Comparison of ENCODE assay signal across 18 cellular contexts in the genomic region with DNA sequence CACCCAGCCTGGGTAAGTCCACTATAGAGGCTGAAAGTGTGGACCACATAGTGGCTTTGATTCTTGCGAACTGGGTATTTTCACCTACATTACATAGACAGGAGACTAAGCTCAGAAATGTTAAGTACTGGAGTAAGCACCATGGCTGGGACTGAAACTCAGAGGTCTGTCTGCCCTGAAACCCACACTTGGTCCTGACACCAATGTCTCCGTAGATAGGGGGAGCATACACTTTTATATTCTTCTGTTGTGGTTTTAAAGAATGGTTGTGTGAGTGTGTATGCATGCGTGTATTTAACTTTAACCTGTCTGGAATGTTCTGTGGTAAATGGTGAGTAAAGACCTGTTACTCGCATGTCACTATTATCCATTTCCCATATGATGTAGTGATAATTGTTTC. TPM values are rescaled to one million over a fixed set of nuclear protein-coding genes. Genes with fewer than 3 reads are reported as not detected.
DNase-seq lines count a peak whose midpoint lies in the region; ATAC-seq and TF ChIP-seq lines count a peak whose summit lies in the region.
"Had no signal": no experiment of that assay in that cellular context is flagged by ENCODE, and none has a peak within 500 bp of the region (broad histone marks: within the 10 kb centered on the region; RNA-seq: fewer than 3 reads in every experiment).

No MANE protein-coding gene starts in this region.

- H3K27ac Mint-ChIP-seq in activated CD4-positive, alpha-beta T cell treated with anti-CD3 and anti-CD28 coated beads for 36 hours: no peak overlapping the region
- no peak overlapping the region for H3K27ac Mint-ChIP-seq in endodermal cell
- H3K27ac Mint-ChIP-seq: CD14-positive monocyte had no signal

- no peaks in the 10 kb centered on the region for H3K27me3 Mint-ChIP-seq in activated CD4-positive, alpha-beta T cell treated with anti-CD3 and anti-CD28 coated beads for 36 hours
- H3K27me3 Mint-ChIP-seq in endodermal cell (ENCODE audit: insufficient read depth): peaks cover 10% of the 10 kb centered on the region

- no peak for DNase-seq in activated CD4-positive, alpha-beta T cell treated with anti-CD3 and anti-CD28 coated beads for 36 hours
- DNase-seq in activated CD4-positive, alpha-beta T cell treated with anti-CD3 and anti-CD28 coated beads, Interleukin-2, amount 50 U/mL, for 4 hours: no peak
- DNase-seq in NCI-H226 (peak; percentile 30), astrocyte of the hippocampus (ENCODE audit: low read depth, low spot score) (peak; percentile 36), NOMO-1 (lab: John Stamatoyannopoulos, UW; ENCODE audit: unreplicated experiment in 2 of 2) (no peak), endodermal cell (no peak)
- DNase-seq in stimulated activated CD8-positive, alpha-beta memory T cell treated with anti-CD3 and anti-CD28 coated beads, Interleukin-4, amount 100 ng/mL, for 48 hours: peak; percentile 16
- DNase-seq: 8988T, DMS53, Karpas-422, NCI-H187 treated with DMSO at 0.1 percent for 48 hours, NCI-H2171 treated with DMSO at 0.1 percent for 48 hours, NCI-H524, RPMI8226 had no signal

- WGBS in endodermal cell (ENCODE audit: insufficient coverage in 1 of 2, insufficient read length in 1 of 2), 2 experiments: 92 to 100% methylated on average over 1 to 3 of the region's 4 CpGs

- no peaks in the 10 kb centered on the region for H3K4me1 ChIP-seq in endodermal cell (ENCODE audit: control insufficient read depth, insufficient read depth, low read length)
- H3K4me1 ChIP-seq: HAP-1 had no signal

- H3K36me3 ChIP-seq in endodermal cell (ENCODE audit: control insufficient read depth, insufficient read depth, low read length): no peaks in the 10 kb centered on the region
- H3K36me3 ChIP-seq: HAP-1 had no signal

- CTCF ChIA-PET in activated CD4-positive, alpha-beta T cell treated with anti-CD3 and anti-CD28 coated beads for 36 hours (lab: Charles Lee): no interaction called here

- H3K9ac ChIP-seq in endodermal cell (ENCODE audit: extremely low read depth, low read length, poor library complexity, severe bottlenecking): no peak overlapping the region

- no peaks in the 10 kb centered on the region for H3K9me3 Mint-ChIP-seq in activated CD4-positive, alpha-beta T cell treated with anti-CD3 and anti-CD28 coated beads for 36 hours (ENCODE audit: low read depth)
- H3K9me3 Mint-ChIP-seq in endodermal cell: no peaks in the 10 kb centered on the region

- no peaks in the 10 kb centered on the region for H3K9me3 ChIP-seq in endodermal cell (ENCODE audit: control insufficient read depth, low read length)
- H3K9me3 ChIP-seq: HAP-1 had no signal

- H3K27me3 ChIP-seq in endodermal cell (ENCODE audit: control insufficient read depth, insufficient read depth, low read length, poor library complexity, severe bottlenecking): peaks cover under 1% of the 10 kb centered on the region

- POLR2A ChIA-PET in activated CD4-positive, alpha-beta T cell treated with anti-CD3 and anti-CD28 coated beads for 36 hours (lab: Charles Lee): no interaction called here

- ATAC-seq in activated CD4-positive, alpha-beta T cell treated with anti-CD3 and anti-CD28 coated beads for 36 hours: peak; percentile 71
- no peak for ATAC-seq in GM21515 (IDR thresholded peaks at IDR 0.05; ENCODE audit: unreplicated experiment)
- ATAC-seq: HepG2 had no signal

- H3K4me3 Mint-ChIP-seq in activated CD4-positive, alpha-beta T cell treated with anti-CD3 and anti-CD28 coated beads for 36 hours: no peak overlapping the region
- H3K4me3 Mint-ChIP-seq in endodermal cell: no peak overlapping the region
- H3K4me3 Mint-ChIP-seq: CD14-positive monocyte had no signal

- H3K4me3 ChIP-seq in endodermal cell (ENCODE audit: low read length): no peak overlapping the region
- H3K4me3 ChIP-seq: HAP-1 had no signal

- intact Hi-C loops in activated CD4-positive, alpha-beta T cell treated with anti-CD3 and anti-CD28 coated beads for 36 hours (cut with DNase I, micrococcal nuclease): no loop called here

- H3K27ac ChIP-seq in endodermal cell (ENCODE audit: low read depth, low read length): no peak overlapping the region

- no peak for TF ChIP-seq CTCF in endodermal cell (conservative IDR thresholded peaks at IDR 0.05)

- no peaks in the 10 kb centered on the region for H3K36me3 Mint-ChIP-seq in activated CD4-positive, alpha-beta T cell treated with anti-CD3 and anti-CD28 coated beads for 36 hours (ENCODE audit: low read depth)
- H3K36me3 Mint-ChIP-seq in endodermal cell (ENCODE audit: low read depth): no peaks in the 10 kb centered on the region
- H3K36me3 Mint-ChIP-seq: CD14-positive monocyte had no signal

- H3K4me1 Mint-ChIP-seq in activated CD4-positive, alpha-beta T cell treated with anti-CD3 and anti-CD28 coated beads for 36 hours: peaks cover 5% of the 10 kb centered on the region
- no peaks in the 10 kb centered on the region for H3K4me1 Mint-ChIP-seq in endodermal cell
- H3K4me1 Mint-ChIP-seq: CD14-positive monocyte had no signal

RNA-seq across cellular contexts. Expression of a gene that starts 10.3 kb away (rescaled TPM):
- total RNA-seq in activated CD4-positive, alpha-beta T cell treated with anti-CD3 and anti-CD28 coated beads for 36 hours: under 1 TPM; 0.35 to 0.46 TPM
- under 1 TPM in 1 of 2 donors, not detected in 1; 0.84 TPM for total RNA-seq in endodermal cell
- 13.3 TPM for polyA plus RNA-seq in endodermal cell (2013, experiment 1 of 2)
- polyA plus RNA-seq in endodermal cell (2013, experiment 2 of 2): 7.0 TPM
- polyA plus RNA-seq: CD14-positive monocyte, HepG2 had no signal

RNA-seq across cellular contexts. Expression of a gene that starts 25.0 kb away (rescaled TPM):
- 10 to 100 TPM; 25.6 to 34.5 TPM for total RNA-seq in activated CD4-positive, alpha-beta T cell treated with anti-CD3 and anti-CD28 coated beads for 36 hours
- total RNA-seq in endodermal cell: 10 to 100 TPM; 39.5 to 42.4 TPM
- 28.4 TPM for polyA plus RNA-seq in endodermal cell (2013, experiment 1 of 2)
- polyA plus RNA-seq in endodermal cell (2013, experiment 2 of 2): 24.8 TPM

Comparison
In these comparisons a context has a peak if more than half of its experiments do, and no peak if none do; other contexts are left out.
1. DNase-seq: peak in NCI-H226 (single experiment), astrocyte of the hippocampus (single experiment) and stimulated activated CD8-positive, alpha-beta memory T cell treated with anti-CD3 and anti-CD28 coated beads, Interleukin-4, amount 100 ng/mL, for 48 hours (single experiment); none in activated CD4-positive, alpha-beta T cell treated with anti-CD3 and anti-CD28 coated beads for 36 hours (single experiment), activated CD4-positive, alpha-beta T cell treated with anti-CD3 and anti-CD28 coated beads, Interleukin-2, amount 50 U/mL, for 4 hours (0 of 2), NOMO-1 (0 of 2) and endodermal cell (single experiment).